In the genomic region with DNA sequence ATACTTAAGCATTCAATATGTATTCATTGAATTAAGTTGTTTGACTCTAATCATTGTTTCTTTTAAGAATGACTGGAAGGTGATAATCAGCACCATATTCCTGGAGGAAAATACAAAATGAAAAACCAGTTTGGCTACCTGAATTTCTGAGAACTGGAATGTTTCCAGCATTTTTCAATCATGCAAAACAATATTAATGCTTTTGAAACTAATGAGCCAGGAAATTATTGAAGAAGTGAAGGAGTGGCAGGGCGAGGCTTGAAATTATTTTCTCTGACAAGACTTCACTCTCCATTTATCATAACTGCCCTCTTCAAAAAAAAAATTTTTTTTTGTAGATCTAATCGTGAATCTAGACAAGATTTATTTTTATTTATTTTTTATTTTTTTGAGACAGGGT, we compare ENCODE assay signal across 12 cellular contexts. TPM values are rescaled to one million over a fixed set of nuclear protein-coding genes. Genes with fewer than 3 reads are reported as not detected.
DNase-seq lines count a peak whose midpoint lies in the region; ATAC-seq and TF ChIP-seq lines count a peak whose summit lies in the region.
"Had no signal": no experiment of that assay in that cellular context is flagged by ENCODE, and none has a peak within 500 bp of the region (broad histone marks: within the 10 kb centered on the region; RNA-seq: fewer than 3 reads in every experiment).

No MANE protein-coding gene starts in this region.

- no peak overlapping the region for H2AFZ ChIP-seq in PC-3 (ENCODE audit: low read length)

- H3K27ac Mint-ChIP-seq in type B pancreatic cell: peak overlapping the region; percentile 59
- H3K27ac Mint-ChIP-seq: CD4-positive, alpha-beta memory T cell had no signal

- no peak overlapping the region for H3K9ac ChIP-seq in PC-3 (ENCODE audit: low read length)

- H3K4me3 Mint-ChIP-seq in type B pancreatic cell: no peak overlapping the region
- H3K4me3 Mint-ChIP-seq: CD14-positive monocyte; CD4-positive, alpha-beta memory T cell; H9 had no signal

- no peaks in the 10 kb centered on the region for H4K20me1 ChIP-seq in PC-3 (ENCODE audit: low read length)

- CTCF ChIA-PET in PC-3 (lab: Charles Lee): no interaction called here

- WGBS in esophagus, 2 donors: 58 to 66% methylated on average over 2 of the region's 2 CpGs

- no peak for TF ChIP-seq CTCF in PC-3 (conservative IDR thresholded peaks at IDR 0.05; ENCODE audit: low read depth, low read length)
- TF ChIP-seq CTCF in type B pancreatic cell (conservative IDR thresholded peaks at IDR 0.05): no peak

- H3K79me2 ChIP-seq in PC-3 (ENCODE audit: low read length): no peaks in the 10 kb centered on the region

- H3K27me3 ChIP-seq in PC-3 (ENCODE audit: low read length) (no peaks in the 10 kb centered on the region), esophagus (ENCODE audit: control insufficient read depth in 1 of 2, insufficient read depth in 2 of 2, low read length in 2 of 2) (no peaks in the 10 kb centered on the region)

- H3K4me1 ChIP-seq in PC-3 (ENCODE audit: insufficient read depth, low read length) (peaks cover 16% of the 10 kb centered on the region), esophagus (ENCODE audit: control insufficient read depth in 2 of 2, insufficient read depth in 2 of 2, low read length in 1 of 2) (peaks cover 0 to 10% of the 10 kb centered on the region in 2 donors)

- peaks cover 8% of the 10 kb centered on the region for H3K36me3 Mint-ChIP-seq in type B pancreatic cell

- H3K36me3 ChIP-seq in PC-3 (ENCODE audit: low read depth, low read length): peaks cover 11% of the 10 kb centered on the region
- H3K36me3 ChIP-seq in esophagus (ENCODE audit: control insufficient read depth in 2 of 2, insufficient read depth in 2 of 2, low read length in 1 of 2): peaks cover 4 to 6% of the 10 kb centered on the region in 2 donors

- no peaks in the 10 kb centered on the region for H3K9me3 Mint-ChIP-seq in type B pancreatic cell
- H3K9me3 Mint-ChIP-seq: CD14-positive monocyte, H9 had no signal

- no peaks in the 10 kb centered on the region for H3K9me2 ChIP-seq in PC-3 (replicated peaks; ENCODE audit: low read length)

- H3K9me3 ChIP-seq in PC-3 (ENCODE audit: low read length): no peaks in the 10 kb centered on the region
- peaks cover 0 to 3% of the 10 kb centered on the region in 2 donors for H3K9me3 ChIP-seq in esophagus (ENCODE audit: control insufficient read depth in 2 of 2, insufficient read depth in 1 of 2, low read depth in 1 of 2, low read length in 1 of 2)

- POLR2A ChIA-PET in PC-3 (lab: Charles Lee; ENCODE audit: unreplicated experiment): no interaction called here

- H3K4me1 Mint-ChIP-seq in type B pancreatic cell (ENCODE audit: unreplicated experiment): no peaks in the 10 kb centered on the region
- H3K4me1 Mint-ChIP-seq: CD14-positive monocyte had no signal

- no peak overlapping the region for H3K4me2 ChIP-seq in PC-3 (ENCODE audit: low read length)

- intact Hi-C loops in PC-3 (cut with micrococcal nuclease): no loop called here

- TF ChIP-seq EP300 in Ishikawa (IDR thresholded peaks at IDR 0.05; ENCODE audit: borderline replicate concordance): peak; percentile 49; the same call in 1 of the 2 replicates

- no peaks in the 10 kb centered on the region for H3K27me3 Mint-ChIP-seq in type B pancreatic cell
- H3K27me3 Mint-ChIP-seq: CD4-positive, alpha-beta memory T cell had no signal

- H3F3A ChIP-seq in PC-3 (ENCODE audit: low read length, unreplicated experiment): no peaks in the 10 kb centered on the region

- H3K27ac ChIP-seq in PC-3 (ENCODE audit: low read length): no peak overlapping the region
- H3K27ac ChIP-seq in esophagus (ENCODE audit: low read depth in 2 of 2, low read length in 1 of 2): peak overlapping the region; percentile 65 to 83

- TF ChIP-seq RAD21 in Ishikawa (IDR thresholded peaks at IDR 0.05; ENCODE audit: low read depth): no peak

- DNase-seq in PC-3: peak; percentile 33
- no peak for DNase-seq in type B pancreatic cell (ENCODE audit: extremely low spot score, unreplicated experiment)
- DNase-seq in NCI-H69 (lab: John Stamatoyannopoulos, UW): no peak
- DNase-seq in NAMALWA (ENCODE audit: low spot score): no peak
- DNase-seq: ACHN; AML-193; CD4-positive, alpha-beta memory T cell; H9 had no signal

- BruUV-seq in PC-3 (replicated peaks; lab: Mats Ljungman, UMichigan): no TSS peak

- H3K4me3 ChIP-seq in PC-3 (ENCODE audit: low read length): no peak overlapping the region
- H3K4me3 ChIP-seq in esophagus (ENCODE audit: low read depth in 1 of 2, low read length in 2 of 2): no peak overlapping the region

- ATAC-seq in PC-3: no peak
- no peak for ATAC-seq in HG02571 (IDR thresholded peaks at IDR 0.05; ENCODE audit: unreplicated experiment)

TF ChIP-seq in Ishikawa, 13 proteins besides CTCF, POLR2A, EP300 and RAD21:
- TF ChIP-seq NFIC (IDR thresholded peaks at IDR 0.05) (peak; percentile 93), TEAD4 (IDR thresholded peaks at IDR 0.05) (peak; percentile 74), TCF12 (IDR thresholded peaks at IDR 0.05; ENCODE audit: low read depth) (peak; percentile 69), FOXM1 (IDR thresholded peaks at IDR 0.05; ENCODE audit: borderline replicate concordance, low read depth) (peak; percentile 74)
- TF ChIP-seq, protein P1, sequence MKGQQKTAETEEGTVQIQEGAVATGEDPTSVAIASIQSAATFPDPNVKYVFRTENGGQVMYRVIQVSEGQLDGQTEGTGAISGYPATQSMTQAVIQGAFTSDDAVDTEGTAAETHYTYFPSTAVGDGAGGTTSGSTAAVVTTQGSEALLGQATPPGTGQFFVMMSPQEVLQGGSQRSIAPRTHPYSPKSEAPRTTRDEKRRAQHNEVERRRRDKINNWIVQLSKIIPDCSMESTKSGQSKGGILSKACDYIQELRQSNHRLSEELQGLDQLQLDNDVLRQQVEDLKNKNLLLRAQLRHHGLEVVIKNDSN (IDR thresholded peaks at IDR 0.05): no peak

RNA-seq across cellular contexts. Expression of a gene that starts 19.0 kb away (rescaled TPM):
- total RNA-seq in PC-3 (2014; rRNA removed) (14.3 and 17.5 TPM in 2 replicates), type B pancreatic cell (ENCODE audit: low replicate concordance) (11.4 and 15.3 TPM in 2 replicates)
- polyA plus RNA-seq in esophagus: 10 to 100 TPM; 15.5 to 32.1 TPM

RNA-seq across cellular contexts. Expression of a gene that starts 40.8 kb away (rescaled TPM):
- total RNA-seq in PC-3 (2014; rRNA removed): 1.2 and 2.4 TPM in 2 replicates
- 1 to 10 TPM; 3.6 to 5.7 TPM for polyA plus RNA-seq in esophagus
- total RNA-seq in type B pancreatic cell (ENCODE audit: low replicate concordance): 4.9 and 8.9 TPM in 2 replicates

RNA-seq across cellular contexts. Expression of a gene that starts 41.3 kb away (rescaled TPM):
- total RNA-seq in PC-3 (2014; rRNA removed) (13.7 and 18.5 TPM in 2 replicates), type B pancreatic cell (ENCODE audit: low replicate concordance) (35.8 and 38.2 TPM in 2 replicates)
- polyA plus RNA-seq in esophagus: 10 to 100 TPM; 15.5 to 24.7 TPM

RNA-seq across cellular contexts. Expression of a gene that starts 49.7 kb away (rescaled TPM):
- 27.3 and 28.9 TPM in 2 replicates for total RNA-seq in PC-3 (2014; rRNA removed)
- 10 to 100 TPM; 11.1 to 24.7 TPM for polyA plus RNA-seq in esophagus
- total RNA-seq in type B pancreatic cell (ENCODE audit: low replicate concordance): 53.8 and 59.7 TPM in 2 replicates
